In the genomic region with DNA sequence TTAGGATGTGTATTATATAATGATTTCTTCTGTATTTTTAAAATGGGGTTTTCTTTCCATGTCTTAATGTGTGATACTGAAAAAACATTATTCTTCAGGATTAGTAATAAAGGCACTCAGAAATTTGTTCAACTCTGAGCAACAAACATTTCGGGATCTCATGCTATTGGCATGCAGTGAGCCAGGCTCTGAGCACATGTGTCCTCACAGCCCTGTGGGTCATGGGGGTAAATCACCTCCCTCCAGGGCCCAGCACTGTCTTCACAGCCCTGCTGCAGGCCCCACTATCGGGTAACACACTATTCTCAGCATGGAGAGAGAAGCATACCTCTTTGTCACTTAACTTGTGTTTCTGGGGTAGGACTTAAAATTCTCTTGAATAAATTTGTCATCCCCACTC, we compare ENCODE assay signal across 33 cellular contexts. TPM values are rescaled to one million over a fixed set of nuclear protein-coding genes. Genes with fewer than 3 reads are reported as not detected.
"Had no signal": no experiment of that assay in that cellular context is flagged by ENCODE, and none has a peak within 500 bp of the region (broad histone marks: within the 10 kb centered on the region; RNA-seq: fewer than 3 reads in every experiment).

No MANE protein-coding gene starts in this region.

- H3K4me3 Mint-ChIP-seq: activated B cell treated with CpG ODN at 0.5 μM for 24 hours; activated naive CD4-positive, alpha-beta T cell treated with anti-CD3 and anti-CD28 coated beads for 36 hours; activated naive CD8-positive, alpha-beta T cell treated with anti-CD3 and anti-CD28 coated beads for 36 hours; activated T-helper 1 cell treated with anti-CD3 and anti-CD28 coated beads, Interleukin-12 subunit alpha, Interleukin-12 subunit beta, Interleukin-2, Interleukin-4 antibody, amounts not matched to agents 30 ng/mL and 10 ng/mL and 1 ng/mL, durations not matched to agents 14 hours and 24 hours and 36 hours; brain; immature natural killer cell; natural killer cell; neural progenitor cell; T-helper 2 cell treated with Interferon-gamma antibody and Interleukin-4, amounts not matched to agents 5 μg/mL and 100 μg/mL, for 36 hours; type B pancreatic cell had no signal

- H3K4me1 Mint-ChIP-seq: activated B cell treated with CpG ODN at 0.5 μM for 24 hours; activated naive CD8-positive, alpha-beta T cell treated with anti-CD3 and anti-CD28 coated beads for 36 hours; immature natural killer cell; natural killer cell; neural progenitor cell had no signal

- H3K27ac Mint-ChIP-seq: activated B cell treated with CpG ODN at 0.5 μM for 24 hours; activated naive CD4-positive, alpha-beta T cell treated with anti-CD3 and anti-CD28 coated beads for 36 hours; activated naive CD8-positive, alpha-beta T cell treated with anti-CD3 and anti-CD28 coated beads for 36 hours; activated T-helper 1 cell treated with anti-CD3 and anti-CD28 coated beads, Interleukin-12 subunit alpha, Interleukin-12 subunit beta, Interleukin-2, Interleukin-4 antibody, amounts not matched to agents 30 ng/mL and 10 ng/mL and 1 ng/mL, durations not matched to agents 14 hours and 24 hours and 36 hours; immature natural killer cell; natural killer cell; neural progenitor cell; T-helper 2 cell treated with Interferon-gamma antibody and Interleukin-4, amounts not matched to agents 5 μg/mL and 100 μg/mL, for 36 hours; type B pancreatic cell had no signal

- ATAC-seq: left colon, natural killer cell had no signal

- H3K36me3 Mint-ChIP-seq: natural killer cell, neural progenitor cell, type B pancreatic cell had no signal

- H3K9me3 ChIP-seq: ascending aorta, colonic mucosa, testis, uterus had no signal

- H3K4me1 ChIP-seq: colonic mucosa, neural progenitor cell, right atrium auricular region, testis, uterus had no signal

- H3K4me2 ChIP-seq: neural progenitor cell had no signal

- H3K27ac ChIP-seq: ascending aorta, cardiac muscle cell, colonic mucosa, neural progenitor cell, right atrium auricular region, testis, uterus had no signal

- H3K36me3 ChIP-seq: ascending aorta, cardiac muscle cell, colonic mucosa, neural progenitor cell, right atrium auricular region, uterus had no signal

- H3K27me3 ChIP-seq: ascending aorta, cardiac muscle cell, colonic mucosa, neural progenitor cell, right atrium auricular region, testis, uterus had no signal

- DNase-seq: activated B cell treated with CpG ODN at 0.5 μM for 24 hours; activated CD8-positive, alpha-beta memory T cell treated with anti-CD3 and anti-CD28 coated beads for 24 hours; activated effector memory CD4-positive, alpha-beta T cell treated with anti-CD3 and anti-CD28 coated beads, Interleukin-2, amount 50 U/mL, for 16 hours; activated naive CD4-positive, alpha-beta T cell treated with anti-CD3 and anti-CD28 coated beads for 36 hours; activated naive CD8-positive, alpha-beta T cell treated with anti-CD3 and anti-CD28 coated beads for 36 hours; activated T-cell treated with anti-CD3 and anti-CD28 coated beads, Interleukin-2, amount 50 U/mL, for 1 hour; cerebellar nuclear complex; colonic mucosa; effector CD8-positive, alpha-beta T cell; head of caudate nucleus; hippocampal formation; immature natural killer cell; kidney; left colon; midbrain; natural killer cell; occipital lobe; stimulated activated CD4-positive, alpha-beta T cell treated with anti-CD3 and anti-CD28 coated beads, Interleukin-2, amount 100 ng/mL, for 48 hours; stimulated activated naive CD4-positive, alpha-beta T cell treated with Interleukin-2 at 50 U/mL for 16 hours; testis; uterus had no signal

- H3K4me3 ChIP-seq: ascending aorta, cardiac muscle cell, colonic mucosa, neural progenitor cell, right atrium auricular region, testis, uterus had no signal

- H3K9me3 Mint-ChIP-seq: natural killer cell, type B pancreatic cell had no signal

- H3K9ac ChIP-seq: neural progenitor cell had no signal

- H2AFZ ChIP-seq: neural progenitor cell had no signal

RNA-seq across cellular contexts. Expression of gene TMEM174, which starts 14.0 kb away (rescaled TPM):
- total RNA-seq: activated B cell treated with CpG ODN at 0.5 μM for 24 hours; activated naive CD4-positive, alpha-beta T cell treated with anti-CD3 and anti-CD28 coated beads for 36 hours; activated naive CD8-positive, alpha-beta T cell treated with anti-CD3 and anti-CD28 coated beads for 36 hours; activated T-helper 1 cell treated with anti-CD3 and anti-CD28 coated beads, Interleukin-12 subunit alpha, Interleukin-12 subunit beta, Interleukin-2, Interleukin-4 antibody, amounts not matched to agents 30 ng/mL and 10 ng/mL and 1 ng/mL, durations not matched to agents 14 hours and 24 hours and 36 hours; ascending aorta; cardiac muscle cell; colonic mucosa; dermis microvascular lymphatic vessel endothelial cell; epithelial cell of proximal tubule; fibroblast of villous mesenchyme; left colon; liver; natural killer cell; occipital lobe; right atrium auricular region; testis; uterus had no signal
- polyA plus RNA-seq: cardiac muscle cell, immature natural killer cell, liver had no signal
